9 cellular contexts compared by ENCODE assay signal in genomic region chr10:103481974-103482531, GRCh38. TPM values are rescaled to one million over a fixed set of nuclear protein-coding genes. Genes with fewer than 3 reads are reported as not detected.
DNase-seq lines count a peak whose midpoint lies in the region; ATAC-seq and TF ChIP-seq lines count a peak whose summit lies in the region.
"Had no signal": no experiment of that assay in that cellular context is flagged by ENCODE, and none has a peak within 500 bp of the region (broad histone marks: within the 10 kb centered on the region; RNA-seq: fewer than 3 reads in every experiment).

No MANE protein-coding gene starts in this region.

- RAD21 ChIA-PET in HCT116 (lab: Charles Lee; ENCODE audit: low non-redundant PET in 1 of 2, low total read pairs in 2 of 2, uncharacterized antibody in 2 of 2, unreplicated experiment in 2 of 2): no interaction called here

- H3K9ac ChIP-seq in HCT116 (ENCODE audit: low read length): no peak overlapping the region
- H3K9ac ChIP-seq in adipocyte (ENCODE audit: low read length): no peak overlapping the region

- H3K9me2 ChIP-seq in HCT116 (ENCODE audit: insufficient read depth): no peaks in the 10 kb centered on the region

- H3K9me3 ChIP-seq in HCT116 (ENCODE audit: control insufficient read depth in 1 of 2, insufficient read depth in 1 of 2, low read depth in 1 of 2, low read length in 2 of 2) (no peaks in the 10 kb centered on the region), adipocyte (ENCODE audit: control insufficient read depth, low read length) (no peaks in the 10 kb centered on the region)

- intact Hi-C loops in HCT116 (cut with micrococcal nuclease) (loop anchor here (1.0 to 10.0 kb wide), 5 partner anchors 31 to 747 kb away; no protein-coding TSS in a partner anchor), left ventricle myocardium superior (cut with micrococcal nuclease) (no loop called here)

- H2AFZ ChIP-seq in HCT116 (ENCODE audit: low read depth, low read length, poor library complexity, severe bottlenecking): peak overlapping the region; percentile 84

- H3K27ac ChIP-seq in HCT116 (ENCODE audit: low read depth, low read length): no peak overlapping the region

- CTCF ChIA-PET in HCT116 (lab: Charles Lee): interaction anchor here (0.9 to 1.5 kb wide), 2 partner anchors 8 to 61 kb away, joined by 3 to 6 read pairs; no protein-coding TSS in a partner anchor

- H3K4me1 ChIP-seq in HCT116 (ENCODE audit: control insufficient read depth in 1 of 2, insufficient read depth in 2 of 2, low read length in 2 of 2) (peaks cover 18 to 45% of the 10 kb centered on the region in 2 experiments), adipocyte (ENCODE audit: control insufficient read depth, insufficient read depth, low read length) (peaks cover 28% of the 10 kb centered on the region)

- TF ChIP-seq RAD21 in HCT116 (IDR thresholded peaks at IDR 0.05; ENCODE audit: low read depth): peak; percentile 82

- TF ChIP-seq POLR2A in HCT116 (IDR thresholded peaks at IDR 0.05; ENCODE audit: borderline replicate concordance, extremely low read depth, insufficient read depth, insufficient read length): no peak

- no peaks in the 10 kb centered on the region for H4K20me1 ChIP-seq in HCT116 (ENCODE audit: insufficient read depth)

- peak; percentile 64 to 82 for ATAC-seq in activated CD4-positive, CD25-positive, alpha-beta regulatory T cell treated with anti-CD3 and anti-CD28 coated beads, Interleukin-2, amount 50 U/mL, for 24 hours
- ATAC-seq in HCT116 (peak; percentile 69), left ventricle myocardium superior (peak; percentile 73)

- POLR2A ChIA-PET in HCT116 (lab: Charles Lee): no interaction called here

- no peaks in the 10 kb centered on the region for H3K79me2 ChIP-seq in HCT116 (ENCODE audit: insufficient read depth, low read length)

- TF ChIP-seq CTCF in HCT116 (IDR thresholded peaks at IDR 0.05 in 2 of 3, conservative IDR thresholded peaks at IDR 0.05 in 1 of 3; ENCODE audit: borderline replicate concordance in 1 of 3, insufficient read depth in 1 of 3, low read depth in 2 of 3, low read length in 2 of 3): peak; percentile 83 to 91 (median 87)

- H3K4me2 ChIP-seq in HCT116 (ENCODE audit: low read length): peak overlapping the region; percentile 5

- BruUV-seq in HCT116 (replicated peaks; lab: Mats Ljungman, UMichigan): no TSS peak

- H3K27me3 ChIP-seq in HCT116 (ENCODE audit: insufficient read depth, low read length): no peaks in the 10 kb centered on the region
- H3K27me3 ChIP-seq in adipocyte (replicated peaks; ENCODE audit: control insufficient read depth, insufficient read depth, low read length): no peaks in the 10 kb centered on the region

- H3K4me3 ChIP-seq in HCT116 (replicated peaks in 1 of 2; ENCODE audit: low read depth in 1 of 2, low read length in 2 of 2) (no peak overlapping the region), adipocyte (ENCODE audit: low read length) (no peak overlapping the region)

- H3K36me3 ChIP-seq in HCT116 (ENCODE audit: control insufficient read depth in 1 of 2, insufficient read depth in 2 of 2, low read length in 2 of 2) (no peaks in the 10 kb centered on the region), adipocyte (ENCODE audit: control insufficient read depth, insufficient read depth, low read length, severe bottlenecking) (no peaks in the 10 kb centered on the region)

- DNase-seq in activated CD4-positive, CD25-positive, alpha-beta regulatory T cell (lab: John Stamatoyannopoulos, UW): no peak
- peak; percentile 87 for DNase-seq in HCT116 (ENCODE audit: low read depth, low spot score)
- DNase-seq in NCI-H446 treated with DMSO at 0.1 percent for 48 hours (lab: John Stamatoyannopoulos, UW): peak; percentile 14
- peak; percentile 85 for DNase-seq in adipocyte (ENCODE audit: low read depth)
- DNase-seq in left ventricle myocardium superior: no peak
- DNase-seq in smooth muscle cell of the brain vasculature (ENCODE audit: low read depth, low spot score): peak; percentile 41
- DNase-seq in activated CD8-positive, alpha-beta memory T cell treated with anti-CD3 and anti-CD28 coated beads, Interleukin-2, amount 50 U/mL, for 4 hours: no peak

TF ChIP-seq in HCT116, 20 proteins besides CTCF, POLR2A, EP300 and RAD21:
- TF ChIP-seq YY1 (IDR thresholded peaks at IDR 0.05; ENCODE audit: extremely low read depth, insufficient replicate concordance, low read depth, low read length) (peak; percentile 53), CBX3 (IDR thresholded peaks at IDR 0.05; ENCODE audit: low read depth) (peak; percentile 84), FOSL1 (IDR thresholded peaks at IDR 0.05; ENCODE audit: low read depth) (no peak)

RNA-seq across cellular contexts. Expression of gene CALHM3, which starts 3.0 kb away (rescaled TPM):
- total RNA-seq in HCT116 (2021; ENCODE audit: unreplicated experiment) (0.49 TPM), left ventricle myocardium superior (not detected)
- 0.74 and 1.1 TPM in 2 replicates for polyA plus RNA-seq in HCT116 (2012)
- total RNA-seq: urinary bladder had no signal
- polyA plus RNA-seq: urinary bladder had no signal

RNA-seq across cellular contexts. Expression of gene NEURL1, which starts 11.5 kb away (rescaled TPM):
- total RNA-seq in HCT116 (2021; ENCODE audit: unreplicated experiment) (1.4 TPM), left ventricle myocardium superior (not detected)
- polyA plus RNA-seq in HCT116 (2012): 2.2 and 3.4 TPM in 2 replicates

RNA-seq across cellular contexts. Expression of gene CALHM1, which starts 23.4 kb away (rescaled TPM):
- total RNA-seq in HCT116 (2021; ENCODE audit: unreplicated experiment): not detected
- polyA plus RNA-seq in HCT116 (2012): 0.02 and 0.05 TPM in 2 replicates
- not detected for total RNA-seq in left ventricle myocardium superior
- total RNA-seq: urinary bladder had no signal
- polyA plus RNA-seq: urinary bladder had no signal

RNA-seq across cellular contexts. Expression of gene CALHM2, which starts 29.9 kb away (rescaled TPM):
- total RNA-seq in HCT116 (2021; ENCODE audit: unreplicated experiment): 46.1 TPM
- 52.2 and 53.5 TPM in 2 replicates for polyA plus RNA-seq in HCT116 (2012)
- 9.8 TPM for total RNA-seq in left ventricle myocardium superior

Comparison
In these comparisons a context has a peak if more than half of its experiments do, and no peak if none do; other contexts are left out.
1. DNase-seq: peak in HCT116 (single experiment), NCI-H446 treated with DMSO at 0.1 percent for 48 hours (single experiment), adipocyte (single experiment) and smooth muscle cell of the brain vasculature (single experiment); none in activated CD4-positive, CD25-positive, alpha-beta regulatory T cell (0 of 4), left ventricle myocardium superior (single experiment) and activated CD8-positive, alpha-beta memory T cell treated with anti-CD3 and anti-CD28 coated beads, Interleukin-2, amount 50 U/mL, for 4 hours (single experiment).
2. Peak in every context shown above with its lines, with median percentiles within 50 percentile points of each other: ATAC-seq.